ENCODE assay signal across 27 cellular contexts in genomic region chr10:124562425-124563060, GRCh38.
A peak's percentile ranks its signal among the peaks of the same experiment; 100 is the strongest.
DNase-seq lines count a peak whose midpoint lies in the region; ATAC-seq and TF ChIP-seq lines count a peak whose summit lies in the region.
"Had no signal": no experiment of that assay in that cellular context is flagged by ENCODE, and none has a peak within 500 bp of the region (broad histone marks: within the 10 kb centered on the region; RNA-seq: fewer than 3 reads in every experiment).

No MANE protein-coding gene starts in this region.

- no peak overlapping the region for H3K27ac ChIP-seq in GM23248
- H3K27ac ChIP-seq in Panc1 (ENCODE audit: low read length), result no peak overlapping the region
- peak overlapping the region in 56 of 59 donors; percentile 13 to 98 (median 92) for H3K27ac ChIP-seq in dorsolateral prefrontal cortex
- H3K27ac ChIP-seq: spleen, VCaP had no signal

- H3K36me3 ChIP-seq in GM23248 (ENCODE audit: low read depth) (no peaks in the 10 kb centered on the region), Panc1 (ENCODE audit: control insufficient read depth, insufficient read depth, low read length) (no peaks in the 10 kb centered on the region)
- H3K36me3 ChIP-seq: spleen had no signal

- peaks cover 7% of the 10 kb centered on the region for H3K27me3 Mint-ChIP-seq in osteocyte (ENCODE audit: unreplicated experiment)
- H3K27me3 Mint-ChIP-seq in activated CD4-positive, alpha-beta T cell treated with anti-CD3 and anti-CD28 coated beads, Interleukin-2, amount 10 ng/mL, durations not matched to agents 7 days and 5 days, result no peaks in the 10 kb centered on the region
- H3K27me3 Mint-ChIP-seq: stimulated activated naive B cell treated with anti-CD40 and anti-IgM and Interleukin-4, amounts not matched to agents 10 μg/mL and 1 μg/mL and 100 μg/mL, for 72 hours had no signal

- TF ChIP-seq CTCF in Panc1 (IDR thresholded peaks at IDR 0.05), result no peak
- no peak for TF ChIP-seq CTCF in dorsolateral prefrontal cortex (IDR thresholded peaks at IDR 0.05 in 54 of 56, conservative IDR thresholded peaks at IDR 0.05 in 2 of 56; ENCODE audit: low read depth in 1 of 56, partially characterized antibody in 56 of 56)
- no peak for TF ChIP-seq CTCF in osteocyte (IDR thresholded peaks at IDR 0.05)

- H3F3A ChIP-seq in GM23248 (ENCODE audit: insufficient read depth), result no peaks in the 10 kb centered on the region

- H3K27me3 ChIP-seq in GM23248 (replicated peaks; ENCODE audit: insufficient read depth), result no peaks in the 10 kb centered on the region
- no peaks in the 10 kb centered on the region; the same call in 1 of the 2 replicates for H3K27me3 ChIP-seq in Panc1 (ENCODE audit: control insufficient read depth, insufficient read depth, low read length)
- H3K27me3 ChIP-seq in dorsolateral prefrontal cortex, result no peaks in the 10 kb centered on the region
- H3K27me3 ChIP-seq: spleen had no signal

- H4K20me1 ChIP-seq in GM23248 (ENCODE audit: insufficient read depth), result no peaks in the 10 kb centered on the region

- DNase-seq in GM23248 (peak; percentile 35), Panc1 (ENCODE audit: low read depth, low spot score) (no peak), dorsolateral prefrontal cortex (peak in 2 of 10 donors; percentile 26 to 43), osteocyte (ENCODE audit: extremely low spot score, unreplicated experiment) (no peak), COLO668 (lab: John Stamatoyannopoulos, UW; ENCODE audit: unreplicated experiment) (no peak), mucosa of gallbladder (ENCODE audit: low spot score) (no peak), NCI-H524 (lab: John Stamatoyannopoulos, UW) (no peak)
- no peak for DNase-seq in activated CD4-positive, alpha-beta T cell treated with anti-CD3 and anti-CD28 coated beads, Interleukin-2, amount 10 ng/mL, durations not matched to agents 7 days and 5 days
- DNase-seq: activated CD4-positive, alpha-beta T cell treated with anti-CD3 and anti-CD28 coated beads, Interleukin-2, amount 10 ng/mL, durations not matched to agents 24 days and 14 days; activated CD8-positive, alpha-beta memory T cell treated with anti-CD3 and anti-CD28 coated beads, Interleukin-2, amount 10 ng/mL, durations not matched to agents 7 days and 5 days; activated naive CD4-positive, alpha-beta T cell treated with anti-CD3 and anti-CD28 coated beads, Interleukin-2, amount 50 U/mL, for 16 hours; C1 segment of cervical spinal cord; caudate nucleus; hippocampal formation; immature natural killer cell; IMR-90; midbrain; natural killer cell; NCI-H1436 treated with DMSO at 0.1 percent for 48 hours; NCI-H2171; NCI-H510A treated with DMSO at 0.1 percent for 48 hours; SK-N-SH; spleen; stimulated activated CD4-positive, alpha-beta T cell treated with anti-CD3 and anti-CD28 coated beads, Interleukin-4, amount 100 ng/mL, for 1 hour; stimulated activated naive B cell treated with anti-CD40 and anti-IgM and Interleukin-4, amounts not matched to agents 10 μg/mL and 1 μg/mL and 100 μg/mL, for 72 hours had no signal

- H3K4me3 Mint-ChIP-seq in osteocyte (ENCODE audit: unreplicated experiment), result no peak overlapping the region
- H3K4me3 Mint-ChIP-seq in activated CD4-positive, alpha-beta T cell treated with anti-CD3 and anti-CD28 coated beads, Interleukin-2, amount 10 ng/mL, durations not matched to agents 7 days and 5 days, result no peak overlapping the region
- H3K4me3 Mint-ChIP-seq: activated CD4-positive, alpha-beta T cell treated with anti-CD3 and anti-CD28 coated beads, Interleukin-2, amount 10 ng/mL, durations not matched to agents 24 days and 14 days; activated CD8-positive, alpha-beta memory T cell treated with anti-CD3 and anti-CD28 coated beads, Interleukin-2, amount 10 ng/mL, durations not matched to agents 7 days and 5 days; immature natural killer cell; natural killer cell; stimulated activated naive B cell treated with anti-CD40 and anti-IgM and Interleukin-4, amounts not matched to agents 10 μg/mL and 1 μg/mL and 100 μg/mL, for 72 hours; T-helper 2 cell treated with Interferon-gamma antibody and Interleukin-4, amounts not matched to agents 5 μg/mL and 100 μg/mL, for 36 hours had no signal

- WGBS in GM23248 (ENCODE audit: low coverage in 1 of 2, low lambda C conversion rate in 2 of 2, missing lambda C conversion rate in 2 of 2), 2 experiments, result 84 to 87% methylated on average over 7 of the region's 7 CpGs

- H3K36me3 Mint-ChIP-seq in osteocyte (ENCODE audit: unreplicated experiment), result peaks cover 5% of the 10 kb centered on the region
- no peaks in the 10 kb centered on the region for H3K36me3 Mint-ChIP-seq in activated CD4-positive, alpha-beta T cell treated with anti-CD3 and anti-CD28 coated beads, Interleukin-2, amount 10 ng/mL, durations not matched to agents 7 days and 5 days (ENCODE audit: low read depth)
- H3K36me3 Mint-ChIP-seq: activated CD8-positive, alpha-beta memory T cell treated with anti-CD3 and anti-CD28 coated beads, Interleukin-2, amount 10 ng/mL, durations not matched to agents 7 days and 5 days; natural killer cell had no signal

- H3K79me2 ChIP-seq in GM23248 (ENCODE audit: insufficient read depth), result no peaks in the 10 kb centered on the region

- no peaks in the 10 kb centered on the region for H3K9me2 ChIP-seq in GM23248 (ENCODE audit: insufficient read depth)
- H3K9me2 ChIP-seq: SK-N-SH had no signal

- no peak for ATAC-seq in Panc1
- ATAC-seq: activated CD8-positive, alpha-beta memory T cell treated with anti-CD3 and anti-CD28 coated beads, Interleukin-2, amount 10 ng/mL, durations not matched to agents 7 days and 5 days; natural killer cell; stimulated activated naive B cell treated with anti-CD40 and anti-IgM and Interleukin-4, amounts not matched to agents 10 μg/mL and 1 μg/mL and 100 μg/mL, for 72 hours had no signal

- peak overlapping the region; percentile 7 for H3K27ac Mint-ChIP-seq in osteocyte (ENCODE audit: unreplicated experiment)
- no peak overlapping the region for H3K27ac Mint-ChIP-seq in activated CD4-positive, alpha-beta T cell treated with anti-CD3 and anti-CD28 coated beads, Interleukin-2, amount 10 ng/mL, durations not matched to agents 7 days and 5 days
- H3K27ac Mint-ChIP-seq: activated CD4-positive, alpha-beta T cell treated with anti-CD3 and anti-CD28 coated beads, Interleukin-2, amount 10 ng/mL, durations not matched to agents 24 days and 14 days; activated CD8-positive, alpha-beta memory T cell treated with anti-CD3 and anti-CD28 coated beads, Interleukin-2, amount 10 ng/mL, durations not matched to agents 7 days and 5 days; natural killer cell; stimulated activated naive B cell treated with anti-CD40 and anti-IgM and Interleukin-4, amounts not matched to agents 10 μg/mL and 1 μg/mL and 100 μg/mL, for 72 hours; T-helper 2 cell treated with Interferon-gamma antibody and Interleukin-4, amounts not matched to agents 5 μg/mL and 100 μg/mL, for 36 hours had no signal

- H2AFZ ChIP-seq in GM23248, result no peak overlapping the region

- no peak overlapping the region for H3K9ac ChIP-seq in GM23248
- H3K9ac ChIP-seq: SK-N-SH had no signal

- H3K9me3 Mint-ChIP-seq in osteocyte (ENCODE audit: unreplicated experiment), result peaks cover 5% of the 10 kb centered on the region
- no peaks in the 10 kb centered on the region for H3K9me3 Mint-ChIP-seq in activated CD4-positive, alpha-beta T cell treated with anti-CD3 and anti-CD28 coated beads, Interleukin-2, amount 10 ng/mL, durations not matched to agents 7 days and 5 days
- H3K9me3 Mint-ChIP-seq: activated CD4-positive, alpha-beta T cell treated with anti-CD3 and anti-CD28 coated beads, Interleukin-2, amount 10 ng/mL, durations not matched to agents 24 days and 14 days; T-helper 2 cell treated with Interferon-gamma antibody and Interleukin-4, amounts not matched to agents 5 μg/mL and 100 μg/mL, for 36 hours had no signal

- POLR2A ChIA-PET in Panc1 (lab: Charles Lee), result no interaction called here
- POLR2A ChIA-PET in activated CD4-positive, alpha-beta T cell treated with anti-CD3 and anti-CD28 coated beads, Interleukin-2, amount 10 ng/mL, durations not matched to agents 7 days and 5 days (lab: Charles Lee), result no interaction called here

- CTCF ChIA-PET in Panc1 (lab: Charles Lee), result interaction anchor here (0.6 kb wide), 1 partner anchor 30 kb away, joined by 3 read pairs; no protein-coding TSS in a partner anchor
- CTCF ChIA-PET in activated CD4-positive, alpha-beta T cell treated with anti-CD3 and anti-CD28 coated beads, Interleukin-2, amount 10 ng/mL, durations not matched to agents 7 days and 5 days (lab: Charles Lee), result interaction anchor here (0.7 kb wide), 1 partner anchor 325 kb away, joined by 3 read pairs; no protein-coding TSS in a partner anchor

- peaks cover 52% of the 10 kb centered on the region for H3K4me1 Mint-ChIP-seq in osteocyte (ENCODE audit: unreplicated experiment)
- no peaks in the 10 kb centered on the region for H3K4me1 Mint-ChIP-seq in activated CD4-positive, alpha-beta T cell treated with anti-CD3 and anti-CD28 coated beads, Interleukin-2, amount 10 ng/mL, durations not matched to agents 7 days and 5 days
- H3K4me1 Mint-ChIP-seq: activated CD4-positive, alpha-beta T cell treated with anti-CD3 and anti-CD28 coated beads, Interleukin-2, amount 10 ng/mL, durations not matched to agents 24 days and 14 days; activated CD8-positive, alpha-beta memory T cell treated with anti-CD3 and anti-CD28 coated beads, Interleukin-2, amount 10 ng/mL, durations not matched to agents 7 days and 5 days; immature natural killer cell had no signal

- TSS peak; percentile 54 for BruUV-seq in Panc1 (replicated peaks; lab: Mats Ljungman, UMichigan)

- H3K9me3 ChIP-seq in GM23248 (ENCODE audit: low read depth) (no peaks in the 10 kb centered on the region), Panc1 (ENCODE audit: control insufficient read depth, insufficient read depth, low read depth, low read length) (no peaks in the 10 kb centered on the region)
- H3K9me3 ChIP-seq: SK-N-SH had no signal

- in situ Hi-C loops in GM23248 (cut with MboI), result no loop called here
- in situ Hi-C loops in Panc1 (cut with HindIII; ENCODE audit: low pct_unique_long_range_greater_than_20kb, low sequenced_read_pairs), result no loop called here

- H3K4me1 ChIP-seq in GM23248 (ENCODE audit: insufficient read depth) (peaks cover 8% of the 10 kb centered on the region), Panc1 (ENCODE audit: control insufficient read depth, insufficient read depth, low read length) (no peaks in the 10 kb centered on the region)

- no peak overlapping the region for H3K4me3 ChIP-seq in GM23248
- H3K4me3 ChIP-seq in Panc1 (ENCODE audit: low read depth in 2 of 2, low read length in 2 of 2), result no peak overlapping the region
- H3K4me3 ChIP-seq in dorsolateral prefrontal cortex, result no peak overlapping the region
- H3K4me3 ChIP-seq: spleen had no signal

- no peak overlapping the region for H3K4me2 ChIP-seq in GM23248 (ENCODE audit: unreplicated experiment)
- H3K4me2 ChIP-seq: SK-N-SH had no signal

- intact Hi-C loops in Panc1 (cut with micrococcal nuclease; ENCODE audit: unreplicated experiment), result no loop called here
- intact Hi-C loops in dorsolateral prefrontal cortex (cut with DNase I), result no loop called here

Comparison
In these comparisons a context has a peak if more than half of its experiments do, and no peak if none do; other contexts are left out.
1. H3K27ac ChIP-seq: peak in dorsolateral prefrontal cortex (56 of 59); none in GM23248 (single experiment) and Panc1 (single experiment).